In the genomic region with DNA sequence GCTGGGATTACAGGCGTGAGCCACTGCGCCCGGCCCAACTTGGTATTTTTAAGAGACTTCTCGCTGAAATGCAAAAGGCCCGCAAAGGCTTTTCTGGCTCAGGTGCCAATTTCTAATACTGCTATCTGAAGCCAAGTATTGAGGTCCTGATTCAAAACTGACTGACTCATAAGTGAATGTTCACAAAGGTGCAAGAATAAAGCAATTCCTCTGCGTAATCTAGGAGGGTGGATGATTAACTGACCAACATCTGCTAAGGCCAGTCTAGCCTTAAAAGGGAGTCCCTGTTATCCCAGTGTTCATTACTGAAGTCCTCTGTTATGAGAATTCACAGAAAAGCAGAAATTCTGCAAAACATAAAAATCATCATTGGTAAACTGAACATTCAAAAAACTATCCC, we compare ENCODE assay signal across 19 cellular contexts.
DNase-seq lines count a peak whose midpoint lies in the region; ATAC-seq, FAIRE-seq and TF ChIP-seq lines count a peak whose summit lies in the region.
"Had no signal": no experiment of that assay in that cellular context is flagged by ENCODE, and none has a peak within 500 bp of the region (broad histone marks: within the 10 kb centered on the region; RNA-seq: fewer than 3 reads in every experiment).

No MANE protein-coding gene starts in this region.

- RAD21 ChIA-PET in GM12878 (lab: Charles Lee; ENCODE audit: unreplicated experiment), result interaction anchor here (0.6 kb wide), 1 partner anchor 52 kb away, joined by 4 read pairs; no protein-coding TSS in a partner anchor

- no peaks in the 10 kb centered on the region for H3K79me2 ChIP-seq in GM12878 (ENCODE audit: control insufficient read depth, insufficient read depth, low read length)

- H3K4me1 Mint-ChIP-seq in nephron progenitor cell, result peaks cover 31% of the 10 kb centered on the region

- no peaks in the 10 kb centered on the region for H4K20me1 ChIP-seq in GM12878 (ENCODE audit: control insufficient read depth, insufficient read depth)

- H3K27ac Mint-ChIP-seq in nephron progenitor cell, result no peak overlapping the region
- H3K27ac Mint-ChIP-seq: activated CD4-positive, alpha-beta T cell treated with anti-CD3 and anti-CD28 coated beads, Interleukin-2, amount 10 ng/mL, durations not matched to agents 24 days and 14 days; T-helper 2 cell treated with Interferon-gamma antibody and Interleukin-4, amounts not matched to agents 5 μg/mL and 100 μg/mL, for 36 hours had no signal

- peak; percentile 46 for ATAC-seq in GM19452 (IDR thresholded peaks at IDR 0.05; ENCODE audit: unreplicated experiment)
- peak; percentile 49 for ATAC-seq in GM12878
- ATAC-seq: right lobe of liver had no signal

- no peak for TF ChIP-seq RAD21 in GM12878 (IDR thresholded peaks at IDR 0.05; ENCODE audit: insufficient read depth, low read depth, low read length)

- intact Hi-C loops in GM12878 (cut with micrococcal nuclease; ENCODE audit: unreplicated experiment) (no loop called here), posterior vena cava (cut with DNase I) (no loop called here)

- no peak overlapping the region for H3K27ac ChIP-seq in GM12878 (ENCODE audit: control insufficient read depth, insufficient read depth)
- H3K27ac ChIP-seq: adrenal gland; BLaER1 treated with 17β-estradiol and CSF1 and Interleukin-3, amounts not matched to agents 10 nM and 100 nM; right lobe of liver; transverse colon had no signal

- CTCF ChIA-PET in GM12878 (lab: Yijun Ruan, JAX), result no interaction called here

- H3K4me3 Mint-ChIP-seq in nephron progenitor cell, result no peak overlapping the region
- H3K4me3 Mint-ChIP-seq: activated CD4-positive, alpha-beta T cell treated with anti-CD3 and anti-CD28 coated beads, Interleukin-2, amount 10 ng/mL, durations not matched to agents 24 days and 14 days; T-helper 2 cell treated with Interferon-gamma antibody and Interleukin-4, amounts not matched to agents 5 μg/mL and 100 μg/mL, for 36 hours had no signal

- no TSS peak for BruUV-seq in GM12878 (replicated peaks; lab: Mats Ljungman, UMichigan)

- TF ChIP-seq POLR2A in GM12878 (IDR thresholded peaks at IDR 0.05; ENCODE audit: low read depth, low read length), result no peak

- POLR2A ChIA-PET in GM12878 (lab: Charles Lee), result interaction anchor here (1.0 kb wide), 1 partner anchor 120 kb away, joined by 4 read pairs; no protein-coding TSS in a partner anchor

- no peak overlapping the region for H3K9ac ChIP-seq in GM12878 (ENCODE audit: control insufficient read depth, insufficient read depth, low read length)
- H3K9ac ChIP-seq: BLaER1 treated with 17β-estradiol and CSF1 and Interleukin-3, amounts not matched to agents 10 nM and 100 nM had no signal

- peaks cover 40% of the 10 kb centered on the region for H3K36me3 Mint-ChIP-seq in nephron progenitor cell (ENCODE audit: low read depth)

- no peaks in the 10 kb centered on the region for H3K9me3 Mint-ChIP-seq in nephron progenitor cell
- H3K9me3 Mint-ChIP-seq: activated CD4-positive, alpha-beta T cell treated with anti-CD3 and anti-CD28 coated beads, Interleukin-2, amount 10 ng/mL, durations not matched to agents 24 days and 14 days; T-helper 2 cell treated with Interferon-gamma antibody and Interleukin-4, amounts not matched to agents 5 μg/mL and 100 μg/mL, for 36 hours had no signal

- no peak for FAIRE-seq in GM12878 (lab: Jason Lieb, UNC)

- TF ChIP-seq CTCF in GM12878 (IDR thresholded peaks at IDR 0.05 in 2 of 3, conservative IDR thresholded peaks at IDR 0.05 in 1 of 3; ENCODE audit: control insufficient read depth in 2 of 3, extremely low read depth in 1 of 3, insufficient read depth in 1 of 3, low read depth in 3 of 3, low read length in 3 of 3) (no peak), nephron progenitor cell (IDR thresholded peaks at IDR 0.05) (no peak)

- no peak overlapping the region for H2AFZ ChIP-seq in GM12878 (ENCODE audit: control insufficient read depth, low read depth, low read length)

- SMC1A ChIA-PET in GM12878 (lab: Charles Lee; ENCODE audit: uncharacterized antibody, unreplicated experiment), result interaction anchor here (1.6 kb wide), 1 partner anchor 43 kb away, joined by 3 read pairs; no protein-coding TSS in a partner anchor

- 0 out of 4 replicates have a peak, but pooled peaks of 1 of the 2 experiments have one; percentile 23 for TF ChIP-seq EP300 in GM12878 (IDR thresholded peaks at IDR 0.05; ENCODE audit: borderline replicate concordance in 1 of 2, control insufficient read depth in 1 of 2, low read depth in 2 of 2, low read length in 2 of 2)

- in situ Hi-C loops in GM12878 (cut with MboI), result no loop called here

- H3K4me3 ChIP-seq in GM12878, result no peak overlapping the region
- H3K4me3 ChIP-seq: adrenal gland; BLaER1 treated with 17β-estradiol and CSF1 and Interleukin-3, amounts not matched to agents 10 nM and 100 nM; right lobe of liver; transverse colon had no signal

- no peaks in the 10 kb centered on the region for H3K27me3 Mint-ChIP-seq in nephron progenitor cell (ENCODE audit: low read depth, poor library complexity)
- H3K27me3 Mint-ChIP-seq: activated CD4-positive, alpha-beta T cell treated with anti-CD3 and anti-CD28 coated beads, Interleukin-2, amount 10 ng/mL, durations not matched to agents 24 days and 14 days had no signal

- DNase-seq in HPDE6-E6E7 (ENCODE audit: extremely low spot score) (peak; percentile 88), GM12878 (ENCODE audit: low read depth, low spot score) (no peak), myocyte (ENCODE audit: low read depth) (peak; percentile 26), posterior vena cava (ENCODE audit: low spot score) (no peak), nephron progenitor cell (no peak)
- no peak for DNase-seq in stimulated activated naive CD4-positive, alpha-beta T cell treated with Interleukin-2 at 50 U/mL for 16 hours (lab: John Stamatoyannopoulos, UW)
- DNase-seq in NK-92 treated with Interleukin-12 subunit alpha and Interleukin-12 subunit beta, amount 100 ng/mL, for 24 hours (lab: John Stamatoyannopoulos, UW), result no peak
- DNase-seq: activated CD4-positive, alpha-beta T cell treated with anti-CD3 and anti-CD28 coated beads, Interleukin-2, amount 10 ng/mL, durations not matched to agents 24 days and 14 days; activated T-cell treated with anti-CD3 and anti-CD28 coated beads, Interleukin-2, amount 50 U/mL, for 1 hour; adrenal gland; GOT3; NCI-H2081 treated with DMSO at 0.1 percent for 48 hours; right lobe of liver; SHP77 treated with DMSO at 0.1 percent for 48 hours; stimulated activated CD4-positive, alpha-beta T cell treated with anti-CD3 and anti-CD28 coated beads, Interleukin-4, amount 100 ng/mL, for 24 hours; transverse colon had no signal

- no peaks in the 10 kb centered on the region for H3K36me3 ChIP-seq in GM12878 (ENCODE audit: control insufficient read depth in 2 of 2, insufficient read depth in 2 of 2, low read length in 1 of 2)
- H3K36me3 ChIP-seq: adrenal gland, right lobe of liver, transverse colon had no signal

- H3K9me3 ChIP-seq in GM12878 (replicated peaks; ENCODE audit: control insufficient read depth, insufficient read depth, low read length), result no peaks in the 10 kb centered on the region
- H3K9me3 ChIP-seq: adrenal gland; BLaER1 treated with 17β-estradiol and CSF1 and Interleukin-3, amounts not matched to agents 10 nM and 100 nM; right lobe of liver; transverse colon had no signal

- no peaks in the 10 kb centered on the region for H3K4me1 ChIP-seq in GM12878 (ENCODE audit: control insufficient read depth, insufficient read depth, low read length)
- H3K4me1 ChIP-seq: right lobe of liver, transverse colon had no signal

- no peaks in the 10 kb centered on the region for H3K27me3 ChIP-seq in GM12878 (replicated peaks in 1 of 2; ENCODE audit: control insufficient read depth in 2 of 2, insufficient read depth in 2 of 2, low read length in 1 of 2)
- H3K27me3 ChIP-seq: adrenal gland; BLaER1 treated with 17β-estradiol and CSF1 and Interleukin-3, amounts not matched to agents 10 nM and 100 nM; right lobe of liver; transverse colon had no signal

- H3K4me2 ChIP-seq in GM12878 (ENCODE audit: control insufficient read depth, insufficient read depth), result no peak overlapping the region
- H3K4me2 ChIP-seq: BLaER1 treated with 17β-estradiol and CSF1 and Interleukin-3, amounts not matched to agents 10 nM and 100 nM had no signal

- 97% methylated on average over 6 of the region's 6 CpGs for WGBS in GM12878 (ENCODE audit: insufficient coverage, insufficient replicate concordance, low lambda C conversion rate, missing lambda C conversion rate)

TF ChIP-seq in GM12878, 131 proteins besides CTCF, POLR2A, EP300 and RAD21:
- TF ChIP-seq ATF2 (IDR thresholded peaks at IDR 0.05; ENCODE audit: low read length) (no peak), ATF7 (IDR thresholded peaks at IDR 0.05; ENCODE audit: low read depth) (no peak), ZNF24 (IDR thresholded peaks at IDR 0.05) (no peak), YY1 (IDR thresholded peaks at IDR 0.05; ENCODE audit: low read depth, low read length) (no peak), ZNF274 (IDR thresholded peaks at IDR 0.05; ENCODE audit: insufficient read depth, insufficient read length) (no peak), POU2F2 (IDR thresholded peaks at IDR 0.05; ENCODE audit: borderline replicate concordance, low read depth, low read length) (no peak), MTA2 (IDR thresholded peaks at IDR 0.05; ENCODE audit: low read depth) (no peak), BMI1 (IDR thresholded peaks at IDR 0.05; ENCODE audit: borderline replicate concordance) (no peak)

Comparison
In these comparisons a context has a peak if more than half of its experiments do, and no peak if none do; other contexts are left out.
1. DNase-seq: peak in HPDE6-E6E7 (single experiment) and myocyte (single experiment); none in GM12878 (single experiment), stimulated activated naive CD4-positive, alpha-beta T cell treated with Interleukin-2 at 50 U/mL for 16 hours (single experiment), NK-92 treated with Interleukin-12 subunit alpha and Interleukin-12 subunit beta, amount 100 ng/mL, for 24 hours (single experiment), posterior vena cava (single experiment) and nephron progenitor cell (single experiment).